In the genomic region with DNA sequence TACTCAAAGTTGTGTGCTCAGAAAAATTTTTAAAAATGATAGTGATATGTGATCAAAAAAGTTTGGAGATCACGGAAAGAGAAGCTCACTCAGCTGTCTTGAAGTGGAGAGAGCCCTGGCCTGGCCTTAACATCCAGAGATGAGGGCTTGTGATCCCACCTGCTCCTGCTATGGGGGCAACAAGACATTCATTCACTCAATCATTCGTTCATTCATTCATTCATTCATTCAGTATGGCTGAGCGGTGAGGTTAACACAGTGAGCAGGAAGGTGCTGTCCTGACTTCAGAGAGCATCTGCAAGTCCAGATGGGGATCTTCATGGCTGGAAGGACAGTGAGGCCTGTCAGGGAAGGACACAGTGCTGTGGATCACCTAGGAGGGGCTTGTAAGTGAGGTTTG, we compare ENCODE assay signal across 21 cellular contexts. TPM values are rescaled to one million over a fixed set of nuclear protein-coding genes. Genes with fewer than 3 reads are reported as not detected.
DNase-seq lines count a peak whose midpoint lies in the region; ATAC-seq and TF ChIP-seq lines count a peak whose summit lies in the region.
"Had no signal": no experiment of that assay in that cellular context is flagged by ENCODE, and none has a peak within 500 bp of the region (broad histone marks: within the 10 kb centered on the region; RNA-seq: fewer than 3 reads in every experiment).

No MANE protein-coding gene starts in this region.

- H3K36me3 Mint-ChIP-seq in brain, result peaks cover 7% of the 10 kb centered on the region
- H3K36me3 Mint-ChIP-seq in stimulated activated effector memory CD8-positive, alpha-beta T cell treated with anti-CD3 and anti-CD28 coated beads, Interleukin-12 subunit alpha, Interleukin-12 subunit beta, amount 100 ng/mL, for 72 hours, result no peaks in the 10 kb centered on the region
- H3K36me3 Mint-ChIP-seq: CD4-positive, alpha-beta memory T cell had no signal

- no peak for TF ChIP-seq POLR2A in HCT116 (IDR thresholded peaks at IDR 0.05; ENCODE audit: borderline replicate concordance, extremely low read depth, insufficient read depth, insufficient read length)
- no peak for TF ChIP-seq POLR2A in ovary (IDR thresholded peaks at IDR 0.05)

- H3K4me2 ChIP-seq in HCT116 (ENCODE audit: low read length), result peak overlapping the region; percentile 12; the same call in 1 of the 2 replicates
- H3K4me2 ChIP-seq: A549 had no signal

- H3K27ac Mint-ChIP-seq in brain, result peak overlapping the region in 3 of 5 experiments; percentile 9 to 85 (median 33)
- peak overlapping the region; percentile 8 for H3K27ac Mint-ChIP-seq in stimulated activated effector memory CD8-positive, alpha-beta T cell treated with anti-CD3 and anti-CD28 coated beads, Interleukin-12 subunit alpha, Interleukin-12 subunit beta, amount 100 ng/mL, for 72 hours
- H3K27ac Mint-ChIP-seq: CD4-positive, alpha-beta memory T cell had no signal

- POLR2A ChIA-PET in HCT116 (lab: Charles Lee) (no interaction called here), Panc1 (lab: Charles Lee) (interaction anchor here (0.6 kb wide), 1 partner anchor 47 kb away, joined by 6 read pairs; no protein-coding TSS in a partner anchor)

- H3K4me1 ChIP-seq in HCT116 (ENCODE audit: control insufficient read depth in 1 of 2, insufficient read depth in 2 of 2, low read length in 2 of 2) (peaks cover 32 to 52% of the 10 kb centered on the region in 2 experiments), Panc1 (ENCODE audit: control insufficient read depth, insufficient read depth, low read length) (peaks cover 57% of the 10 kb centered on the region), ovary (ENCODE audit: insufficient read depth) (no peaks in the 10 kb centered on the region), lower lobe of right lung (peaks cover 43% of the 10 kb centered on the region)

- H3K4me3 ChIP-seq in HCT116 (replicated peaks in 1 of 2; ENCODE audit: low read depth in 1 of 2, low read length in 2 of 2), result no peak overlapping the region
- no peak overlapping the region for H3K4me3 ChIP-seq in Panc1 (ENCODE audit: low read depth in 2 of 2, low read length in 2 of 2)
- no peak overlapping the region for H3K4me3 ChIP-seq in ovary
- no peak overlapping the region for H3K4me3 ChIP-seq in lower lobe of right lung
- H3K4me3 ChIP-seq: A549; BLaER1 treated with 17β-estradiol and CSF1 and Interleukin-3, amounts not matched to agents 10 nM and 100 nM had no signal

- no peak for TF ChIP-seq RAD21 in HCT116 (IDR thresholded peaks at IDR 0.05; ENCODE audit: low read depth)

- TF ChIP-seq EP300 in ovary (IDR thresholded peaks at IDR 0.05), result no peak

- H3K9me3 ChIP-seq in HCT116 (ENCODE audit: control insufficient read depth in 1 of 2, insufficient read depth in 1 of 2, low read depth in 1 of 2, low read length in 2 of 2) (no peaks in the 10 kb centered on the region), Panc1 (ENCODE audit: control insufficient read depth, insufficient read depth, low read depth, low read length) (no peaks in the 10 kb centered on the region), ovary (no peaks in the 10 kb centered on the region), lower lobe of right lung (no peaks in the 10 kb centered on the region)
- H3K9me3 ChIP-seq: A549; BLaER1 treated with 17β-estradiol and CSF1 and Interleukin-3, amounts not matched to agents 10 nM and 100 nM had no signal

- no peak for DNase-seq in HCT116 (ENCODE audit: low read depth, low spot score)
- no peak for DNase-seq in Panc1 (ENCODE audit: low read depth, low spot score)
- DNase-seq in stimulated activated effector memory CD8-positive, alpha-beta T cell treated with anti-CD3 and anti-CD28 coated beads, Interleukin-12 subunit alpha, Interleukin-12 subunit beta, amount 100 ng/mL, for 72 hours (ENCODE audit: low spot score in 2 of 2), result no peak
- DNase-seq in ovary, result no peak
- no peak for DNase-seq in lower lobe of right lung
- no peak for DNase-seq in SKM-1 (lab: John Stamatoyannopoulos, UW; ENCODE audit: unreplicated experiment)
- DNase-seq: AML-193; CD4-positive, alpha-beta memory T cell; COR-L47; GF-D8; KBM-7; MV-4-11; NCI-H1105 treated with DMSO at 0.1 percent for 48 hours; NCI-H146; NCI-H1930; NCI-H526 treated with DMSO at 0.1 percent for 48 hours; SHP77 treated with DMSO at 0.1 percent for 48 hours had no signal

- RAD21 ChIA-PET in HCT116 (lab: Charles Lee; ENCODE audit: low non-redundant PET in 1 of 2, low total read pairs in 2 of 2, uncharacterized antibody in 2 of 2, unreplicated experiment in 2 of 2), result no interaction called here

- in situ Hi-C loops in Panc1 (cut with HindIII; ENCODE audit: low pct_unique_long_range_greater_than_20kb, low sequenced_read_pairs), result no loop called here

- H3K9me2 ChIP-seq in HCT116 (ENCODE audit: insufficient read depth), result no peaks in the 10 kb centered on the region

- H2AFZ ChIP-seq in HCT116 (ENCODE audit: low read depth, low read length, poor library complexity, severe bottlenecking), result no peak overlapping the region

- no peaks in the 10 kb centered on the region for H3K79me2 ChIP-seq in HCT116 (ENCODE audit: insufficient read depth, low read length)

- H3K36me3 ChIP-seq in HCT116 (ENCODE audit: control insufficient read depth in 1 of 2, insufficient read depth in 2 of 2, low read length in 2 of 2), result no peaks in the 10 kb centered on the region
- H3K36me3 ChIP-seq in Panc1 (ENCODE audit: control insufficient read depth, insufficient read depth, low read length), result no peaks in the 10 kb centered on the region
- no peaks in the 10 kb centered on the region for H3K36me3 ChIP-seq in ovary
- no peaks in the 10 kb centered on the region for H3K36me3 ChIP-seq in lower lobe of right lung

- no peak overlapping the region for H3K4me3 Mint-ChIP-seq in brain
- H3K4me3 Mint-ChIP-seq in stimulated activated effector memory CD8-positive, alpha-beta T cell treated with anti-CD3 and anti-CD28 coated beads, Interleukin-12 subunit alpha, Interleukin-12 subunit beta, amount 100 ng/mL, for 72 hours, result no peak overlapping the region
- H3K4me3 Mint-ChIP-seq: CD4-positive, alpha-beta memory T cell had no signal

- WGBS in ovary, 3 donors, result 82 to 84% (median 84%) methylated on average over 3 of the region's 3 CpGs

- H3K9me3 Mint-ChIP-seq in brain, result peaks cover 0 to 2% (median 0%) of the 10 kb centered on the region in 5 experiments
- H3K9me3 Mint-ChIP-seq in stimulated activated effector memory CD8-positive, alpha-beta T cell treated with anti-CD3 and anti-CD28 coated beads, Interleukin-12 subunit alpha, Interleukin-12 subunit beta, amount 100 ng/mL, for 72 hours, result no peaks in the 10 kb centered on the region
- H3K9me3 Mint-ChIP-seq: CD4-positive, alpha-beta memory T cell had no signal

- H3K27me3 Mint-ChIP-seq in brain, result peaks cover 10% of the 10 kb centered on the region
- H3K27me3 Mint-ChIP-seq: CD4-positive, alpha-beta memory T cell had no signal

- H3K27ac ChIP-seq in HCT116 (ENCODE audit: low read depth, low read length) (no peak overlapping the region), Panc1 (ENCODE audit: low read length) (peak overlapping the region; percentile 81), ovary (no peak overlapping the region), lower lobe of right lung (no peak overlapping the region)
- H3K27ac ChIP-seq: RWPE1 had no signal

- BruUV-seq in HCT116 (replicated peaks; lab: Mats Ljungman, UMichigan) (no TSS peak), Panc1 (replicated peaks; lab: Mats Ljungman, UMichigan) (no TSS peak)

- intact Hi-C loops in HCT116 (cut with micrococcal nuclease), result no loop called here
- intact Hi-C loops in Panc1 (cut with micrococcal nuclease; ENCODE audit: unreplicated experiment), result no loop called here
- intact Hi-C loops in ovary (cut with DNase I), result loop anchor here in 1 of 4 donors (5.0 kb wide), 1 partner anchor 212 kb away; no protein-coding TSS in a partner anchor
- intact Hi-C loops in lower lobe of right lung (cut with DNase I), result no loop called here

- no peak overlapping the region for H3K9ac ChIP-seq in HCT116 (ENCODE audit: low read length)

- CTCF ChIA-PET in HCT116 (lab: Charles Lee) (interaction anchor here (0.6 kb wide), 1 partner anchor 53 kb away, joined by 3 read pairs; no protein-coding TSS in a partner anchor), Panc1 (lab: Charles Lee) (interaction anchor here (0.8 kb wide), 1 partner anchor 15 kb away, joined by 3 read pairs; no protein-coding TSS in a partner anchor)

- no peak for TF ChIP-seq CTCF in HCT116 (IDR thresholded peaks at IDR 0.05 in 2 of 3, conservative IDR thresholded peaks at IDR 0.05 in 1 of 3; ENCODE audit: borderline replicate concordance in 1 of 3, insufficient read depth in 1 of 3, low read depth in 2 of 3, low read length in 2 of 3)
- TF ChIP-seq CTCF in Panc1 (IDR thresholded peaks at IDR 0.05), result no peak
- TF ChIP-seq CTCF in brain (conservative IDR thresholded peaks at IDR 0.05), result no peak
- TF ChIP-seq CTCF in ovary (IDR thresholded peaks at IDR 0.05), result no peak
- TF ChIP-seq CTCF in lower lobe of right lung (IDR thresholded peaks at IDR 0.05), result no peak

- no peaks in the 10 kb centered on the region for H4K20me1 ChIP-seq in HCT116 (ENCODE audit: insufficient read depth)

- ATAC-seq in HCT116 (no peak), Panc1 (no peak), lower lobe of right lung (no peak)
- ATAC-seq in stimulated activated effector memory CD8-positive, alpha-beta T cell treated with anti-CD3 and anti-CD28 coated beads, Interleukin-12 subunit alpha, Interleukin-12 subunit beta, amount 100 ng/mL, for 72 hours, result no peak
- ATAC-seq: A549 had no signal

- H3K4me1 Mint-ChIP-seq in brain, result peaks cover 68% of the 10 kb centered on the region
- H3K4me1 Mint-ChIP-seq in stimulated activated effector memory CD8-positive, alpha-beta T cell treated with anti-CD3 and anti-CD28 coated beads, Interleukin-12 subunit alpha, Interleukin-12 subunit beta, amount 100 ng/mL, for 72 hours, result peaks cover 34% of the 10 kb centered on the region

- H3K27me3 ChIP-seq in HCT116 (ENCODE audit: insufficient read depth, low read length), result no peaks in the 10 kb centered on the region
- H3K27me3 ChIP-seq in Panc1 (ENCODE audit: control insufficient read depth, insufficient read depth, low read length), result no peaks in the 10 kb centered on the region
- no peaks in the 10 kb centered on the region for H3K27me3 ChIP-seq in ovary
- H3K27me3 ChIP-seq in lower lobe of right lung (ENCODE audit: low read depth), result no peaks in the 10 kb centered on the region
- H3K27me3 ChIP-seq: BLaER1 treated with 17β-estradiol and CSF1 and Interleukin-3, amounts not matched to agents 10 nM and 100 nM had no signal

TF ChIP-seq in HCT116, 20 proteins besides CTCF, POLR2A, EP300 and RAD21:
- TF ChIP-seq ZFX (IDR thresholded peaks at IDR 0.05), result no peak
TF ChIP-seq in HCT116: peak in this region for 0.

RNA-seq across cellular contexts. Expression of gene WDR25, which starts 59.2 kb away (rescaled TPM):
- total RNA-seq in HCT116 (2021; ENCODE audit: unreplicated experiment) (6.6 TPM), Panc1 (2021; ENCODE audit: unreplicated experiment) (4.1 TPM), ovary (10 to 100 TPM in 3 of 7 donors, 1 to 10 TPM in 4; 8.4 to 16.9 (median 9.8) TPM), lower lobe of right lung (8.3 TPM)
- 7.1 and 8.3 TPM in 2 replicates for polyA plus RNA-seq in HCT116 (2012)
- polyA plus RNA-seq in Panc1 (2012; ENCODE audit: insufficient read length), result 8.6 TPM
- polyA plus RNA-seq in brain (ENCODE audit: insufficient read depth, low read depth, low replicate concordance) (22.8 TPM), ovary (1 to 10 TPM; 4.2 to 7.4 TPM)
